1 cellular context compared by ENCODE assay signal in the genomic region with DNA sequence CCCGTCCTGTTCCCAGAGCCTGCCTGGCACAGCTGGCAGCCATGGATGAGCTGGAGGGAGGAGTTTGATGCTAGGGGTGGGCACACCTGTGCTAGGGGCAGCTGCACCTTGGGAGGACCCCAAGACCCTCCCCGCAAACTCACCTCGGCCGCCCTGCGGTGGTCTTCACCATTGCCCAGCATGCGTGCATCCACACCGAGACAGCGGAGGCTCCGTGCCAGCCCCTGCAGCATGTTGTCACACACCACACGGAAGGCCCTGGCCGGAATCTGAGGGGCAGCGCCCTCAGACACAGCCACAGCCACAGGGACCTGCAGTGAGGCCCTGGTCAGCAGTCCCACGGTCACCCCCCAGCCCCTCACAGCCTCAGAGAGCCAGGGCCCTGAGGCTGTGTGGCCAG.
TF ChIP-seq lines count a peak whose summit lies in the region.

No MANE protein-coding gene starts in this region.

TF ChIP-seq in HepG2, 621 proteins besides CTCF, POLR2A, EP300 and RAD21:
- TF ChIP-seq ZNF768 (CRISPR knock-in tag; IDR thresholded peaks at IDR 0.05) (peak; percentile 69; the same call in 1 of the 2 replicates), TEAD3 (CRISPR knock-in tag; optimal IDR thresholded peaks at IDR 0.05; ENCODE audit: borderline replicate concordance) (no peak), ZNF737 (CRISPR knock-in tag; IDR thresholded peaks at IDR 0.05; ENCODE audit: borderline replicate concordance) (no peak)
